17 cellular contexts compared by ENCODE assay signal in genomic region chr6:159421586-159421985, GRCh38.
DNase-seq lines count a peak whose midpoint lies in the region; ATAC-seq and TF ChIP-seq lines count a peak whose summit lies in the region.
"Had no signal": no experiment of that assay in that cellular context is flagged by ENCODE, and none has a peak within 500 bp of the region (broad histone marks: within the 10 kb centered on the region; RNA-seq: fewer than 3 reads in every experiment).

No MANE protein-coding gene starts in this region.

- 70 to 74% methylated on average over 5 to 7 of the region's 7 CpGs for WGBS in mesodermal cell (ENCODE audit: insufficient coverage in 2 of 2), 2 experiments

- H3K9me3 ChIP-seq in right atrium auricular region: peaks cover 0 to 5% of the 10 kb centered on the region in 2 donors
- H3K9me3 ChIP-seq in mesodermal cell (ENCODE audit: control insufficient read depth, low read length): no peaks in the 10 kb centered on the region
- H3K9me3 ChIP-seq: BLaER1, Caco-2 had no signal

- H3K4me3 ChIP-seq in right atrium auricular region (no peak overlapping the region), mesodermal cell (ENCODE audit: extremely low read depth, insufficient read depth, low read length, poor library complexity, severe bottlenecking) (no peak overlapping the region)
- H3K4me3 ChIP-seq: BLaER1 had no signal

- no peaks in the 10 kb centered on the region for H3K27me3 ChIP-seq in right atrium auricular region
- H3K27me3 ChIP-seq: BLaER1 had no signal

- in situ Hi-C loops in G401 (cut with HindIII; ENCODE audit: low sequenced_read_pairs): no loop called here

- intact Hi-C loops in Right ventricle myocardium inferior (cut with DNase I): no loop called here

- H3K27me3 Mint-ChIP-seq in stimulated activated memory B cell treated with anti-CD40 and anti-IgM and Interleukin-4, amounts not matched to agents 10 μg/mL and 1 μg/mL and 100 μg/mL, for 72 hours: peaks cover 43% of the 10 kb centered on the region
- H3K27me3 Mint-ChIP-seq in activated T-cell treated with anti-CD3 and anti-CD28 coated beads, Interleukin-2, amount 50 U/mL, for 72 hours (ENCODE audit: low read depth): peaks cover 21% of the 10 kb centered on the region

- H3K4me3 Mint-ChIP-seq in stimulated activated memory B cell treated with anti-CD40 and anti-IgM and Interleukin-4, amounts not matched to agents 10 μg/mL and 1 μg/mL and 100 μg/mL, for 72 hours: no peak overlapping the region
- no peak overlapping the region for H3K4me3 Mint-ChIP-seq in activated T-cell treated with anti-CD3 and anti-CD28 coated beads, Interleukin-2, amount 50 U/mL, for 72 hours
- H3K4me3 Mint-ChIP-seq: CD8-positive, alpha-beta memory T cell had no signal

- no peak overlapping the region for H3K27ac Mint-ChIP-seq in stimulated activated memory B cell treated with anti-CD40 and anti-IgM and Interleukin-4, amounts not matched to agents 10 μg/mL and 1 μg/mL and 100 μg/mL, for 72 hours
- H3K27ac Mint-ChIP-seq in activated T-cell treated with anti-CD3 and anti-CD28 coated beads, Interleukin-2, amount 50 U/mL, for 72 hours: no peak overlapping the region
- H3K27ac Mint-ChIP-seq: CD8-positive, alpha-beta memory T cell had no signal

- no peak for TF ChIP-seq CTCF in right atrium auricular region (IDR thresholded peaks at IDR 0.05)

- H3K27ac ChIP-seq in right atrium auricular region (no peak overlapping the region), mesodermal cell (ENCODE audit: low read depth, low read length, severe bottlenecking) (peak overlapping the region; percentile 54)
- H3K27ac ChIP-seq: 22Rv1, BLaER1, HL-60 had no signal

- peaks cover 8% of the 10 kb centered on the region for H3K9me3 Mint-ChIP-seq in stimulated activated memory B cell treated with anti-CD40 and anti-IgM and Interleukin-4, amounts not matched to agents 10 μg/mL and 1 μg/mL and 100 μg/mL, for 72 hours
- H3K9me3 Mint-ChIP-seq in activated T-cell treated with anti-CD3 and anti-CD28 coated beads, Interleukin-2, amount 50 U/mL, for 72 hours: no peaks in the 10 kb centered on the region

- no peaks in the 10 kb centered on the region for H3K4me1 Mint-ChIP-seq in stimulated activated memory B cell treated with anti-CD40 and anti-IgM and Interleukin-4, amounts not matched to agents 10 μg/mL and 1 μg/mL and 100 μg/mL, for 72 hours
- H3K4me1 Mint-ChIP-seq in activated T-cell treated with anti-CD3 and anti-CD28 coated beads, Interleukin-2, amount 50 U/mL, for 72 hours (ENCODE audit: low read depth): no peaks in the 10 kb centered on the region
- H3K4me1 Mint-ChIP-seq: CD8-positive, alpha-beta memory T cell had no signal

- ATAC-seq in Right ventricle myocardium inferior (no peak), HG02588 (IDR thresholded peaks at IDR 0.05; ENCODE audit: unreplicated experiment) (no peak)
- peak; percentile 6 for ATAC-seq in stimulated activated memory B cell treated with anti-CD40 and anti-IgM and Interleukin-4, amounts not matched to agents 10 μg/mL and 1 μg/mL and 100 μg/mL, for 72 hours
- no peak for ATAC-seq in activated T-cell treated with anti-CD3 and anti-CD28 coated beads, Interleukin-2, amount 50 U/mL, for 72 hours (replicated peaks in 1 of 2)

- DNase-seq in right atrium auricular region (ENCODE audit: low spot score) (peak; percentile 36), Right ventricle myocardium inferior (ENCODE audit: missing footprints) (no peak), G401 (ENCODE audit: low spot score) (no peak)
- DNase-seq in activated T-cell treated with anti-CD3 and anti-CD28 coated beads, Interleukin-2, amount 50 U/mL, for 72 hours: no peak
- DNase-seq: Caco-2; CD8-positive, alpha-beta memory T cell; DND-41; GF-D8; H7; IMR-90; KG1 had no signal

- H3K36me3 Mint-ChIP-seq in stimulated activated memory B cell treated with anti-CD40 and anti-IgM and Interleukin-4, amounts not matched to agents 10 μg/mL and 1 μg/mL and 100 μg/mL, for 72 hours: no peaks in the 10 kb centered on the region
- no peaks in the 10 kb centered on the region for H3K36me3 Mint-ChIP-seq in activated T-cell treated with anti-CD3 and anti-CD28 coated beads, Interleukin-2, amount 50 U/mL, for 72 hours (ENCODE audit: insufficient read depth in 2 of 2)
- H3K36me3 Mint-ChIP-seq: CD8-positive, alpha-beta memory T cell had no signal

- H3K36me3 ChIP-seq in right atrium auricular region (no peaks in the 10 kb centered on the region), mesodermal cell (ENCODE audit: control insufficient read depth, insufficient read depth, low read length) (no peaks in the 10 kb centered on the region)
- H3K36me3 ChIP-seq: BLaER1 had no signal

- H3K4me1 ChIP-seq in right atrium auricular region: peaks cover 0 to 8% of the 10 kb centered on the region in 2 donors
- H3K4me1 ChIP-seq in mesodermal cell (ENCODE audit: control insufficient read depth, insufficient read depth, low read length, poor library complexity, severe bottlenecking): peaks cover 5% of the 10 kb centered on the region
- H3K4me1 ChIP-seq: BLaER1, Caco-2 had no signal
